ENCODE assay signal across 8 cellular contexts in the genomic region with DNA sequence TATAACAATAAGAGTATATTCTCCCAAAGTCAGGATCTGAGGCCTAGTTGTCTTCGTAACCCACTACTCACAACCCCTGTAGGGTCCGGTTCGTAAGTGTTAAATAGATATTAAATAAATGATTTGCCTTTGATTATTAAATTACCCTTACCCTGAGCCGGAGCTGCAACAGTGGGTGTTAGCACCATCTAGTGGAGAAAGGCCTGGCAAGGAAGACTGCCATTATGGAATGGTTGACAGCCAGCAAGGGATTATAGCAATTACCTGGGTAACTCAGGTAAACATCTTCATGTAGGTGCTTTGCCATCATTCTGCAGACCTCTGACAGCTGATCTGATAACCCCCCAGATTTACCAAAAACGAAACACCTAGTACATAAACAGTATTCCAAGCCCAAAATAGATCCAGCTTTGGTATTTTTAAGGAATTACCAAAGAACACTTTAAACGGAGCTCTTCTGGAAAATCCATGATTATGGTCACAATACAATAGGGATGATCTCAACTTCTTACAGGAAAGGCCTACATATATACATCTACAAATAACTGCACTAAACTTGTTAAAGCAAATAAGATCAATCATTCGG.
DNase-seq lines count a peak whose midpoint lies in the region; ATAC-seq and TF ChIP-seq lines count a peak whose summit lies in the region.

No MANE protein-coding gene starts in this region.

- H2AFZ ChIP-seq in mammary epithelial cell (ENCODE audit: low read depth, low read length) = no peak overlapping the region

- ATAC-seq in GM18502 (IDR thresholded peaks at IDR 0.05; ENCODE audit: poor library complexity, unreplicated experiment) = no peak
- ATAC-seq in HG03342 (IDR thresholded peaks at IDR 0.05; ENCODE audit: unreplicated experiment) = no peak

- WGBS in mammary epithelial cell (ENCODE audit: low coverage, missing lambda C conversion rate) = 49% methylated on average over 7 of the region's 7 CpGs
- 46% methylated on average over 7 of the region's 7 CpGs for WGBS in liver

- TF ChIP-seq RAD21 in liver (IDR thresholded peaks at IDR 0.05) = peak; percentile 87 to 88

- TF ChIP-seq CTCF in BE2C (IDR thresholded peaks at IDR 0.05; ENCODE audit: low read depth, low read length) (peak; percentile 91), GM13976 (IDR thresholded peaks at IDR 0.05; ENCODE audit: borderline replicate concordance, control extremely low read depth, extremely low read depth, insufficient read depth, missing control alignments) (peak; percentile 62), mammary epithelial cell (conservative IDR thresholded peaks at IDR 0.05 in 1 of 2, IDR thresholded peaks at IDR 0.05 in 1 of 2; ENCODE audit: extremely low read depth in 1 of 2, insufficient read depth in 1 of 2, low read depth in 1 of 2, low read length in 2 of 2) (peak; percentile 84 to 97), liver (IDR thresholded peaks at IDR 0.05; ENCODE audit: low read depth, low read length, missing input control) (peak; percentile 77)

- dilution Hi-C loops in mammary epithelial cell (cut with HindIII; ENCODE audit: low sequenced_read_pairs) = no loop called here

- H3K27ac ChIP-seq in mammary epithelial cell (ENCODE audit: insufficient read depth, low read depth, low read length) (no peak overlapping the region), liver (ENCODE audit: low read depth in 1 of 2, low read length in 2 of 2) (no peak overlapping the region)

- H3K4me3 ChIP-seq in BE2C (ENCODE audit: low read depth, low read length) (no peak overlapping the region), mammary epithelial cell (replicated peaks in 1 of 3; ENCODE audit: insufficient read depth in 1 of 3, low read depth in 2 of 3, low read length in 3 of 3) (no peak overlapping the region), liver (ENCODE audit: low read depth in 1 of 3, low read length in 3 of 3) (no peak overlapping the region)

- H3K9me3 ChIP-seq in BE2C = no peaks in the 10 kb centered on the region
- H3K9me3 ChIP-seq in mammary epithelial cell (replicated peaks; ENCODE audit: insufficient read depth, low read length) = no peaks in the 10 kb centered on the region
- H3K9me3 ChIP-seq in liver (ENCODE audit: control insufficient read depth in 4 of 4, low read length in 3 of 4) = no peaks in the 10 kb centered on the region

- H3K4me1 ChIP-seq in BE2C = no peaks in the 10 kb centered on the region
- no peaks in the 10 kb centered on the region for H3K4me1 ChIP-seq in mammary epithelial cell (ENCODE audit: insufficient read depth, low read length)
- no peaks in the 10 kb centered on the region for H3K4me1 ChIP-seq in liver (ENCODE audit: control insufficient read depth in 4 of 4, insufficient read depth in 4 of 4, low read length in 3 of 4)

- in situ Hi-C loops in GM13976 (cut with MboI; ENCODE audit: low sequenced_read_pairs, unreplicated experiment) = no loop called here
- in situ Hi-C loops in mammary epithelial cell (cut with MboI; ENCODE audit: low sequenced_read_pairs in 2 of 2) = no loop called here

- no peaks in the 10 kb centered on the region for H3K36me3 ChIP-seq in BE2C
- no peaks in the 10 kb centered on the region for H3K36me3 ChIP-seq in mammary epithelial cell (ENCODE audit: insufficient read depth, low read length)
- H3K36me3 ChIP-seq in liver (ENCODE audit: control insufficient read depth in 4 of 4, insufficient read depth in 3 of 4, low read depth in 1 of 4, low read length in 3 of 4) = no peaks in the 10 kb centered on the region

- CTCF ChIA-PET in mammary epithelial cell (lab: Charles Lee; ENCODE audit: low non-redundant PET) = interaction anchor here (0.5 to 0.8 kb wide), 4 partner anchors 39 to 882 kb away, joined by 3 to 6 read pairs (median 4); no protein-coding TSS in a partner anchor

- peaks cover 84% of the 10 kb centered on the region for H3K79me2 ChIP-seq in mammary epithelial cell (ENCODE audit: insufficient read depth, low read length)

- intact Hi-C loops in mammary epithelial cell (cut with micrococcal nuclease) = loop anchor here (1.0 kb wide), 2 partner anchors 37 to 70 kb away; partner anchors contain the start of gene HTR7

- DNase-seq in BE2C = peak; percentile 28
- DNase-seq in GM13976 (ENCODE audit: low spot score) = no peak
- peak; percentile 5 for DNase-seq in NCI-H526 treated with DMSO at 0.1 percent for 48 hours (lab: John Stamatoyannopoulos, UW)
- DNase-seq in mammary epithelial cell = peak; percentile 27
- no peak for DNase-seq in GM19238 (ENCODE audit: insufficient read length, low spot score)

- H3K27me3 ChIP-seq in BE2C (peaks cover 55% of the 10 kb centered on the region), mammary epithelial cell (ENCODE audit: insufficient read depth, low read length) (no peaks in the 10 kb centered on the region), liver (ENCODE audit: control insufficient read depth in 4 of 4, insufficient read depth in 4 of 4, low read length in 3 of 4) (no peaks in the 10 kb centered on the region)

- H3K4me2 ChIP-seq in mammary epithelial cell (ENCODE audit: insufficient read depth, low read depth, low read length) = no peak overlapping the region

- no TSS peak for BruUV-seq in mammary epithelial cell (replicated peaks; lab: Mats Ljungman, UMichigan)

- H3K9ac ChIP-seq in mammary epithelial cell (ENCODE audit: insufficient read depth, low read length) (no peak overlapping the region), liver (ENCODE audit: low read depth in 1 of 2, low read length in 2 of 2) (no peak overlapping the region)

- no peaks in the 10 kb centered on the region for H4K20me1 ChIP-seq in mammary epithelial cell (ENCODE audit: insufficient read depth, low read length)

TF ChIP-seq in liver, 16 proteins besides CTCF, POLR2A, EP300 and RAD21:
- TF ChIP-seq JUND (IDR thresholded peaks at IDR 0.05) (no peak), YY1 (IDR thresholded peaks at IDR 0.05) (peak; percentile 34)

Comparison
In these comparisons a context has a peak if more than half of its experiments do, and no peak if none do; other contexts are left out.
1. DNase-seq: peak in BE2C (single experiment), NCI-H526 treated with DMSO at 0.1 percent for 48 hours (single experiment) and mammary epithelial cell (single experiment); none in GM13976 (single experiment) and GM19238 (single experiment).
2. Peak in every context shown above with its lines, with median percentiles within 50 percentile points of each other: CTCF ChIP-seq.